ENCODE assay signal across 1 cellular context in genomic region chr6:26064619-26065257, GRCh38.
TF ChIP-seq lines count a peak whose summit lies in the region.

No MANE protein-coding gene starts in this region.

TF ChIP-seq in K562, 482 proteins besides CTCF, POLR2A, EP300 and RAD21 (continued from another document and continues in another):
- TF ChIP-seq AFF4 (CRISPR knock-in tag; IDR thresholded peaks at IDR 0.05) (no peak), ZC3H11A (IDR thresholded peaks at IDR 0.05; ENCODE audit: low read depth, low read length) (0 out of 2 replicates have a peak, but pooled peaks have one; percentile 59), ZNF609 (CRISPR knock-in tag; IDR thresholded peaks at IDR 0.05; ENCODE audit: borderline replicate concordance) (no peak), SIN3B (IDR thresholded peaks at IDR 0.05; ENCODE audit: low read depth) (no peak), NFYB (IDR thresholded peaks at IDR 0.05; ENCODE audit: extremely low read depth, insufficient read length) (no peak), MEF2D (tag; conservative IDR thresholded peaks at IDR 0.05; ENCODE audit: low read depth) (no peak), NR0B1 (IDR thresholded peaks at IDR 0.05; ENCODE audit: partially characterized antibody) (no peak), SAFB (IDR thresholded peaks at IDR 0.05; ENCODE audit: borderline replicate concordance, low read depth, low read length) (no peak), SREBF2 (CRISPR knock-in tag; IDR thresholded peaks at IDR 0.05) (no peak), STAT5B (CRISPR knock-in tag; IDR thresholded peaks at IDR 0.05) (no peak), ZBTB12 (CRISPR knock-in tag; IDR thresholded peaks at IDR 0.05) (0 out of 2 replicates have a peak, but pooled peaks have one; percentile 19), MYNN (IDR thresholded peaks at IDR 0.05) (no peak), MYNN (CRISPR knock-in tag; IDR thresholded peaks at IDR 0.05) (no peak), ZEB2 (IDR thresholded peaks at IDR 0.05) (peak; percentile 39; the same call in 1 of the 2 replicates)
- TF ChIP-seq, protein P1, sequence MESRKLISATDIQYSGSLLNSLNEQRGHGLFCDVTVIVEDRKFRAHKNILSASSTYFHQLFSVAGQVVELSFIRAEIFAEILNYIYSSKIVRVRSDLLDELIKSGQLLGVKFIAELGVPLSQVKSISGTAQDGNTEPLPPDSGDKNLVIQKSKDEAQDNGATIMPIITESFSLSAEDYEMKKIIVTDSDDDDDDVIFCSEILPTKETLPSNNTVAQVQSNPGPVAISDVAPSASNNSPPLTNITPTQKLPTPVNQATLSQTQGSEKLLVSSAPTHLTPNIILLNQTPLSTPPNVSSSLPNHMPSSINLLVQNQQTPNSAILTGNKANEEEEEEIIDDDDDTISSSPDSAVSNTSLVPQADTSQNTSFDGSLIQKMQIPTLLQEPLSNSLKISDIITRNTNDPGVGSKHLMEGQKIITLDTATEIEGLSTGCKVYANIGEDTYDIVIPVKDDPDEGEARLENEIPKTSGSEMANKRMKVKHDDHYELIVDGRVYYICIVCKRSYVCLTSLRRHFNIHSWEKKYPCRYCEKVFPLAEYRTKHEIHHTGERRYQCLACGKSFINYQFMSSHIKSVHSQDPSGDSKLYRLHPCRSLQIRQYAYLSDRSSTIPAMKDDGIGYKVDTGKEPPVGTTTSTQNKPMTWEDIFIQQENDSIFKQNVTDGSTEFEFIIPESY (CRISPR knock-in tag; IDR thresholded peaks at IDR 0.05): no peak
- TF ChIP-seq, protein P2, sequence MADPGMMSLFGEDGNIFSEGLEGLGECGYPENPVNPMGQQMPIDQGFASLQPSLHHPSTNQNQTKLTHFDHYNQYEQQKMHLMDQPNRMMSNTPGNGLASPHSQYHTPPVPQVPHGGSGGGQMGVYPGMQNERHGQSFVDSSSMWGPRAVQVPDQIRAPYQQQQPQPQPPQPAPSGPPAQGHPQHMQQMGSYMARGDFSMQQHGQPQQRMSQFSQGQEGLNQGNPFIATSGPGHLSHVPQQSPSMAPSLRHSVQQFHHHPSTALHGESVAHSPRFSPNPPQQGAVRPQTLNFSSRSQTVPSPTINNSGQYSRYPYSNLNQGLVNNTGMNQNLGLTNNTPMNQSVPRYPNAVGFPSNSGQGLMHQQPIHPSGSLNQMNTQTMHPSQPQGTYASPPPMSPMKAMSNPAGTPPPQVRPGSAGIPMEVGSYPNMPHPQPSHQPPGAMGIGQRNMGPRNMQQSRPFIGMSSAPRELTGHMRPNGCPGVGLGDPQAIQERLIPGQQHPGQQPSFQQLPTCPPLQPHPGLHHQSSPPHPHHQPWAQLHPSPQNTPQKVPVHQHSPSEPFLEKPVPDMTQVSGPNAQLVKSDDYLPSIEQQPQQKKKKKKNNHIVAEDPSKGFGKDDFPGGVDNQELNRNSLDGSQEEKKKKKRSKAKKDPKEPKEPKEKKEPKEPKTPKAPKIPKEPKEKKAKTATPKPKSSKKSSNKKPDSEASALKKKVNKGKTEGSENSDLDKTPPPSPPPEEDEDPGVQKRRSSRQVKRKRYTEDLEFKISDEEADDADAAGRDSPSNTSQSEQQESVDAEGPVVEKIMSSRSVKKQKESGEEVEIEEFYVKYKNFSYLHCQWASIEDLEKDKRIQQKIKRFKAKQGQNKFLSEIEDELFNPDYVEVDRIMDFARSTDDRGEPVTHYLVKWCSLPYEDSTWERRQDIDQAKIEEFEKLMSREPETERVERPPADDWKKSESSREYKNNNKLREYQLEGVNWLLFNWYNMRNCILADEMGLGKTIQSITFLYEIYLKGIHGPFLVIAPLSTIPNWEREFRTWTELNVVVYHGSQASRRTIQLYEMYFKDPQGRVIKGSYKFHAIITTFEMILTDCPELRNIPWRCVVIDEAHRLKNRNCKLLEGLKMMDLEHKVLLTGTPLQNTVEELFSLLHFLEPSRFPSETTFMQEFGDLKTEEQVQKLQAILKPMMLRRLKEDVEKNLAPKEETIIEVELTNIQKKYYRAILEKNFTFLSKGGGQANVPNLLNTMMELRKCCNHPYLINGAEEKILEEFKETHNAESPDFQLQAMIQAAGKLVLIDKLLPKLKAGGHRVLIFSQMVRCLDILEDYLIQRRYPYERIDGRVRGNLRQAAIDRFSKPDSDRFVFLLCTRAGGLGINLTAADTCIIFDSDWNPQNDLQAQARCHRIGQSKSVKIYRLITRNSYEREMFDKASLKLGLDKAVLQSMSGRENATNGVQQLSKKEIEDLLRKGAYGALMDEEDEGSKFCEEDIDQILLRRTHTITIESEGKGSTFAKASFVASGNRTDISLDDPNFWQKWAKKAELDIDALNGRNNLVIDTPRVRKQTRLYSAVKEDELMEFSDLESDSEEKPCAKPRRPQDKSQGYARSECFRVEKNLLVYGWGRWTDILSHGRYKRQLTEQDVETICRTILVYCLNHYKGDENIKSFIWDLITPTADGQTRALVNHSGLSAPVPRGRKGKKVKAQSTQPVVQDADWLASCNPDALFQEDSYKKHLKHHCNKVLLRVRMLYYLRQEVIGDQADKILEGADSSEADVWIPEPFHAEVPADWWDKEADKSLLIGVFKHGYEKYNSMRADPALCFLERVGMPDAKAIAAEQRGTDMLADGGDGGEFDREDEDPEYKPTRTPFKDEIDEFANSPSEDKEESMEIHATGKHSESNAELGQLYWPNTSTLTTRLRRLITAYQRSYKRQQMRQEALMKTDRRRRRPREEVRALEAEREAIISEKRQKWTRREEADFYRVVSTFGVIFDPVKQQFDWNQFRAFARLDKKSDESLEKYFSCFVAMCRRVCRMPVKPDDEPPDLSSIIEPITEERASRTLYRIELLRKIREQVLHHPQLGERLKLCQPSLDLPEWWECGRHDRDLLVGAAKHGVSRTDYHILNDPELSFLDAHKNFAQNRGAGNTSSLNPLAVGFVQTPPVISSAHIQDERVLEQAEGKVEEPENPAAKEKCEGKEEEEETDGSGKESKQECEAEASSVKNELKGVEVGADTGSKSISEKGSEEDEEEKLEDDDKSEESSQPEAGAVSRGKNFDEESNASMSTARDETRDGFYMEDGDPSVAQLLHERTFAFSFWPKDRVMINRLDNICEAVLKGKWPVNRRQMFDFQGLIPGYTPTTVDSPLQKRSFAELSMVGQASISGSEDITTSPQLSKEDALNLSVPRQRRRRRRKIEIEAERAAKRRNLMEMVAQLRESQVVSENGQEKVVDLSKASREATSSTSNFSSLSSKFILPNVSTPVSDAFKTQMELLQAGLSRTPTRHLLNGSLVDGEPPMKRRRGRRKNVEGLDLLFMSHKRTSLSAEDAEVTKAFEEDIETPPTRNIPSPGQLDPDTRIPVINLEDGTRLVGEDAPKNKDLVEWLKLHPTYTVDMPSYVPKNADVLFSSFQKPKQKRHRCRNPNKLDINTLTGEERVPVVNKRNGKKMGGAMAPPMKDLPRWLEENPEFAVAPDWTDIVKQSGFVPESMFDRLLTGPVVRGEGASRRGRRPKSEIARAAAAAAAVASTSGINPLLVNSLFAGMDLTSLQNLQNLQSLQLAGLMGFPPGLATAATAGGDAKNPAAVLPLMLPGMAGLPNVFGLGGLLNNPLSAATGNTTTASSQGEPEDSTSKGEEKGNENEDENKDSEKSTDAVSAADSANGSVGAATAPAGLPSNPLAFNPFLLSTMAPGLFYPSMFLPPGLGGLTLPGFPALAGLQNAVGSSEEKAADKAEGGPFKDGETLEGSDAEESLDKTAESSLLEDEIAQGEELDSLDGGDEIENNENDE (IDR thresholded peaks at IDR 0.05; ENCODE audit: low read depth, low read length): no peak
- TF ChIP-seq, protein P3, sequence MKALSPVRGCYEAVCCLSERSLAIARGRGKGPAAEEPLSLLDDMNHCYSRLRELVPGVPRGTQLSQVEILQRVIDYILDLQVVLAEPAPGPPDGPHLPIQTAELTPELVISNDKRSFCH (CRISPR knock-in tag; IDR thresholded peaks at IDR 0.05): no peak
- TF ChIP-seq, protein P3 (tag; IDR thresholded peaks at IDR 0.05): peak; percentile 79; the same call in 1 of the 2 replicates
- TF ChIP-seq, protein P4, sequence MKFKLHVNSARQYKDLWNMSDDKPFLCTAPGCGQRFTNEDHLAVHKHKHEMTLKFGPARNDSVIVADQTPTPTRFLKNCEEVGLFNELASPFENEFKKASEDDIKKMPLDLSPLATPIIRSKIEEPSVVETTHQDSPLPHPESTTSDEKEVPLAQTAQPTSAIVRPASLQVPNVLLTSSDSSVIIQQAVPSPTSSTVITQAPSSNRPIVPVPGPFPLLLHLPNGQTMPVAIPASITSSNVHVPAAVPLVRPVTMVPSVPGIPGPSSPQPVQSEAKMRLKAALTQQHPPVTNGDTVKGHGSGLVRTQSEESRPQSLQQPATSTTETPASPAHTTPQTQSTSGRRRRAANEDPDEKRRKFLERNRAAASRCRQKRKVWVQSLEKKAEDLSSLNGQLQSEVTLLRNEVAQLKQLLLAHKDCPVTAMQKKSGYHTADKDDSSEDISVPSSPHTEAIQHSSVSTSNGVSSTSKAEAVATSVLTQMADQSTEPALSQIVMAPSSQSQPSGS (CRISPR knock-in tag; IDR thresholded peaks at IDR 0.05): no peak
- TF ChIP-seq, protein P5, sequence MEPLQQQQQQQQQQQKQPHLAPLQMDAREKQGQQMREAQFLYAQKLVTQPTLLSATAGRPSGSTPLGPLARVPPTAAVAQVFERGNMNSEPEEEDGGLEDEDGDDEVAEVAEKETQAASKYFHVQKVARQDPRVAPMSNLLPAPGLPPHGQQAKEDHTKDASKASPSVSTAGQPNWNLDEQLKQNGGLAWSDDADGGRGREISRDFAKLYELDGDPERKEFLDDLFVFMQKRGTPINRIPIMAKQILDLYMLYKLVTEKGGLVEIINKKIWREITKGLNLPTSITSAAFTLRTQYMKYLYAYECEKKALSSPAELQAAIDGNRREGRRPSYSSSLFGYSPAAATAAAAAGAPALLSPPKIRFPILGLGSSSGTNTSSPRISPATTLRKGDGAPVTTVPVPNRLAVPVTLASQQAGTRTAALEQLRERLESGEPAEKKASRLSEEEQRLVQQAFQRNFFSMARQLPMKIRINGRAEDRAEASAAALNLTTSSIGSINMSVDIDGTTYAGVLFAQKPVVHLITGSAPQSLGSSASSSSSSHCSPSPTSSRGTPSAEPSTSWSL (CRISPR knock-in tag; IDR thresholded peaks at IDR 0.05; ENCODE audit: borderline replicate concordance): no peak
